ENCODE assay signal across 9 cellular contexts in genomic region chr5:109407913-109408312, GRCh38. TPM values are rescaled to one million over a fixed set of nuclear protein-coding genes. Genes with fewer than 3 reads are reported as not detected.
DNase-seq lines count a peak whose midpoint lies in the region; ATAC-seq and TF ChIP-seq lines count a peak whose summit lies in the region.
"Had no signal": no experiment of that assay in that cellular context is flagged by ENCODE, and none has a peak within 500 bp of the region (broad histone marks: within the 10 kb centered on the region; RNA-seq: fewer than 3 reads in every experiment).

No MANE protein-coding gene starts in this region.

- POLR2A ChIA-PET in AG04450 (lab: Yijun Ruan, JAX) = no interaction called here

- no peak for ATAC-seq in HG03045 (IDR thresholded peaks at IDR 0.05; ENCODE audit: unreplicated experiment)

- DNase-seq in AG04450 (ENCODE audit: low read depth, low spot score) = no peak
- DNase-seq in adipocyte (ENCODE audit: low read depth) = peak; percentile 17
- no peak for DNase-seq in mesenchymal stem cell
- DNase-seq in lower leg skin (ENCODE audit: low spot score in 2 of 2) = no peak
- no peak for DNase-seq in COR-L47 (lab: John Stamatoyannopoulos, UW)
- no peak for DNase-seq in glomerular visceral epithelial cell (ENCODE audit: extremely low spot score)
- DNase-seq: stimulated activated CD4-positive, alpha-beta T cell treated with anti-CD3 and anti-CD28 coated beads, Interleukin-1b, Interleukin-23, amount 100 ng/mL, for 48 hours had no signal

- no peak overlapping the region for H2AK5ac ChIP-seq in mesenchymal stem cell (ENCODE audit: low read length, severe bottlenecking)

- no peak overlapping the region for H3K14ac ChIP-seq in mesenchymal stem cell (ENCODE audit: low read length in 2 of 2)

- H3K27me3 ChIP-seq in AG04450 (ENCODE audit: control insufficient read depth, insufficient read depth, low read length) (no peaks in the 10 kb centered on the region), HUES6 (ENCODE audit: control insufficient read depth, insufficient read depth, low read length) (no peaks in the 10 kb centered on the region), adipocyte (replicated peaks; ENCODE audit: control insufficient read depth, insufficient read depth, low read length) (no peaks in the 10 kb centered on the region), mesenchymal stem cell (ENCODE audit: control insufficient read depth in 1 of 2, insufficient read depth in 1 of 2, low read length in 2 of 2) (no peaks in the 10 kb centered on the region)

- intact Hi-C loops in lower leg skin (cut with DNase I; ENCODE audit: low total_unique reads) = no loop called here

- no peak overlapping the region for H3K23ac ChIP-seq in mesenchymal stem cell (ENCODE audit: low read length in 2 of 2)

- no peak overlapping the region for H2AFZ ChIP-seq in mesenchymal stem cell (ENCODE audit: low read depth, low read length)

- TF ChIP-seq POLR2A in lower leg skin (IDR thresholded peaks at IDR 0.05) = no peak

- no peaks in the 10 kb centered on the region for H3K79me1 ChIP-seq in mesenchymal stem cell (replicated peaks; ENCODE audit: low read length, poor library complexity, severe bottlenecking)

- H3K18ac ChIP-seq in mesenchymal stem cell (ENCODE audit: low read depth in 1 of 2, low read length in 2 of 2) = no peak overlapping the region

- no peak overlapping the region for H3K27ac ChIP-seq in AG04450 (ENCODE audit: low read depth, low read length)
- H3K27ac ChIP-seq in HUES6 (ENCODE audit: low read depth, low read length) = no peak overlapping the region
- no peak overlapping the region for H3K27ac ChIP-seq in mesenchymal stem cell (ENCODE audit: low read length, poor library complexity, severe bottlenecking)

- no peak overlapping the region for H2BK15ac ChIP-seq in mesenchymal stem cell (ENCODE audit: low read depth, poor library complexity, severe bottlenecking)

- CTCF ChIA-PET in AG04450 (lab: Charles Lee) = no interaction called here

- H3K9ac ChIP-seq in HUES6 (ENCODE audit: low read length) (no peak overlapping the region), adipocyte (ENCODE audit: low read length) (peak overlapping the region; percentile 96), mesenchymal stem cell (ENCODE audit: low read length) (peak overlapping the region; percentile 98)

- no peak overlapping the region for H4K91ac ChIP-seq in mesenchymal stem cell (ENCODE audit: low read length)

- H3K4me3 ChIP-seq in AG04450 (ENCODE audit: low read depth, low read length) = peak overlapping the region; percentile 89
- H3K4me3 ChIP-seq in HUES6 (ENCODE audit: low read depth, low read length) = peak overlapping the region; percentile 99
- H3K4me3 ChIP-seq in adipocyte (ENCODE audit: low read length) = peak overlapping the region; percentile 84
- H3K4me3 ChIP-seq in mesenchymal stem cell (ENCODE audit: insufficient read depth in 1 of 2, low read depth in 1 of 2, low read length in 2 of 2) = peak overlapping the region in 1 of 2 experiments; percentile 95
- H3K4me3 ChIP-seq in lower leg skin (ENCODE audit: low read depth, poor library complexity, severe bottlenecking) = no peak overlapping the region

- H3K4me1 ChIP-seq in HUES6 (ENCODE audit: control insufficient read depth, insufficient read depth, low read length) (peaks cover 23% of the 10 kb centered on the region), adipocyte (ENCODE audit: control insufficient read depth, insufficient read depth, low read length) (peaks cover 31% of the 10 kb centered on the region), mesenchymal stem cell (ENCODE audit: control insufficient read depth, insufficient read depth, low read depth, low read length) (no peaks in the 10 kb centered on the region)

- no CpG with 5 or more reads among the region's 2 CpGs for WGBS in mesenchymal stem cell
- WGBS in lower leg skin, 2 donors = 25 to 33% methylated on average over 2 of the region's 2 CpGs

- no peak overlapping the region for H2BK5ac ChIP-seq in mesenchymal stem cell (ENCODE audit: low read depth, low read length, poor library complexity, severe bottlenecking)

- no peak overlapping the region for H3K4ac ChIP-seq in mesenchymal stem cell (ENCODE audit: low read depth in 1 of 2, low read length in 2 of 2)

- H3K9me3 ChIP-seq in AG04450 (ENCODE audit: control insufficient read depth, insufficient read depth, low read length) (peaks cover 8% of the 10 kb centered on the region; the same call in 1 of the 2 replicates), HUES6 (ENCODE audit: control insufficient read depth, insufficient read depth, low read depth, low read length) (peaks cover 5% of the 10 kb centered on the region; the same call in 1 of the 2 replicates), adipocyte (ENCODE audit: control insufficient read depth, low read length) (no peaks in the 10 kb centered on the region), mesenchymal stem cell (ENCODE audit: control insufficient read depth, low read length) (no peaks in the 10 kb centered on the region)

- H3K4me2 ChIP-seq in mesenchymal stem cell (ENCODE audit: low read length, poor library complexity, severe bottlenecking) = no peak overlapping the region

- H3K36me3 ChIP-seq in HUES6 (ENCODE audit: control insufficient read depth, insufficient read depth, low read length) (0 out of 2 replicates have a peak, but pooled peaks cover 5% of the 10 kb centered on the region), adipocyte (ENCODE audit: control insufficient read depth, insufficient read depth, low read length, severe bottlenecking) (no peaks in the 10 kb centered on the region), mesenchymal stem cell (ENCODE audit: control insufficient read depth in 1 of 2, insufficient read depth in 2 of 2, low read depth in 1 of 2, low read length in 2 of 2) (peaks cover 6 to 15% of the 10 kb centered on the region in 2 experiments)

- H2BK120ac ChIP-seq in mesenchymal stem cell (ENCODE audit: low read depth, low read length) = no peak overlapping the region

- H2BK12ac ChIP-seq in mesenchymal stem cell (ENCODE audit: low read length in 2 of 2) = no peak overlapping the region

- H4K8ac ChIP-seq in mesenchymal stem cell (ENCODE audit: low read length) = no peak overlapping the region

- TF ChIP-seq CTCF in AG04450 (IDR thresholded peaks at IDR 0.05; ENCODE audit: low read depth, low read length) = no peak
- no peak for TF ChIP-seq CTCF in lower leg skin (IDR thresholded peaks at IDR 0.05)

RNA-seq across cellular contexts. Expression of gene PJA2, which starts 1.9 kb away (rescaled TPM):
- polyA plus RNA-seq in AG04450 (2011; rRNA removed) = 78.6 and 109 TPM in 2 replicates
- 65.1 and 114 TPM in 2 replicates for polyA minus RNA-seq in AG04450 (2011; rRNA and poly(A)+ RNA removed)
- 54.5 TPM for polyA plus RNA-seq in mesenchymal stem cell (2013, experiment 1 of 2)
- polyA plus RNA-seq in mesenchymal stem cell (2013, experiment 2 of 2) = 55.2 TPM
- 10 to 100 TPM; 49.7 to 65.4 (median 54.8) TPM for total RNA-seq in lower leg skin
